ENCODE assay signal across 8 cellular contexts in genomic region chr3:51387281-51387680, GRCh38. TPM values are rescaled to one million over a fixed set of nuclear protein-coding genes. Genes with fewer than 3 reads are reported as not detected.
A peak's percentile ranks its signal among the peaks of the same experiment; 100 is the strongest.
DNase-seq lines count a peak whose midpoint lies in the region; ATAC-seq and TF ChIP-seq lines count a peak whose summit lies in the region.
"Not testable (repeated sequence)": the region's sequence is repeated elsewhere in the genome, so short reads cannot be mapped to it uniquely, and the experiment has no call there.

No MANE protein-coding gene starts in this region.

- H3K27ac ChIP-seq in ascending aorta (peak overlapping the region in 1 of 2 donors; percentile 92), esophagus (ENCODE audit: low read depth in 2 of 2, low read length in 1 of 2) (peak overlapping the region; percentile 74 to 83), vagina (peak overlapping the region; percentile 11)
- not testable (repeated sequence) for H3K27ac ChIP-seq in right lobe of liver

- H3K4me1 ChIP-seq in ascending aorta: peaks cover 12 to 42% of the 10 kb centered on the region in 2 donors
- peaks cover 11 to 20% of the 10 kb centered on the region in 2 donors for H3K4me1 ChIP-seq in esophagus (ENCODE audit: control insufficient read depth in 2 of 2, insufficient read depth in 2 of 2, low read length in 1 of 2)
- H3K4me1 ChIP-seq in right lobe of liver: peaks cover 0 to 57% (median 21%) of the 10 kb centered on the region in 4 donors
- peaks cover 71% of the 10 kb centered on the region for H3K4me1 ChIP-seq in vagina

- ATAC-seq in right lobe of liver: not testable (repeated sequence)

- not testable (repeated sequence) for TF ChIP-seq POLR2A in NB4 (IDR thresholded peaks at IDR 0.05; ENCODE audit: extremely low read depth, insufficient read length); right lobe of liver (IDR thresholded peaks at IDR 0.05); vagina (IDR thresholded peaks at IDR 0.05)

- POLR2A ChIA-PET in activated CD4-positive, alpha-beta T cell treated with anti-CD3 and anti-CD28 coated beads, Interleukin-2, amount 10 ng/mL, durations not matched to agents 7 days and 5 days (lab: Charles Lee): not testable (repeated sequence)

- TF ChIP-seq CTCF in GM06990 (IDR thresholded peaks at IDR 0.05; ENCODE audit: insufficient read depth, low read length, poor library complexity, severe bottlenecking); NB4 (IDR thresholded peaks at IDR 0.05; ENCODE audit: low read depth, low read length); ascending aorta (IDR thresholded peaks at IDR 0.05); right lobe of liver (IDR thresholded peaks at IDR 0.05); vagina (IDR thresholded peaks at IDR 0.05): not testable (repeated sequence)

- not testable (repeated sequence) for H3K27me3 Mint-ChIP-seq in activated CD4-positive, alpha-beta T cell treated with anti-CD3 and anti-CD28 coated beads, Interleukin-2, amount 10 ng/mL, durations not matched to agents 7 days and 5 days

- intact Hi-C loops in ascending aorta (cut with DNase I) (loop anchor here (10.0 kb wide), 1 partner anchor 558 kb away; the partner anchor contains the start of genes PARP3 and RRP9), posterior vena cava (cut with DNase I) (loop anchor here in 1 of 2 donors (5.0 kb wide), 1 partner anchor 770 kb away; the partner anchor contains the start of gene MAPKAPK3), vagina (cut with DNase I) (loop anchor here (5.0 kb wide), 1 partner anchor 770 kb away; the partner anchor contains the start of gene MAPKAPK3)
- intact Hi-C loops in right lobe of liver (cut with DNase I): not testable (repeated sequence)

- peaks cover 20% of the 10 kb centered on the region for H3K36me3 ChIP-seq in GM06990 (ENCODE audit: control insufficient read depth, insufficient read depth, low read length)
- H3K36me3 ChIP-seq in ascending aorta: peaks cover 8 to 21% of the 10 kb centered on the region in 2 donors
- H3K36me3 ChIP-seq in esophagus (ENCODE audit: control insufficient read depth in 2 of 2, insufficient read depth in 2 of 2, low read length in 1 of 2); vagina: not testable (repeated sequence)
- peaks cover 0 to 19% (median 11%) of the 10 kb centered on the region in 4 donors for H3K36me3 ChIP-seq in right lobe of liver

- H3K9me3 Mint-ChIP-seq in activated CD4-positive, alpha-beta T cell treated with anti-CD3 and anti-CD28 coated beads, Interleukin-2, amount 10 ng/mL, durations not matched to agents 7 days and 5 days: not testable (repeated sequence)

- H3K4me1 Mint-ChIP-seq in activated CD4-positive, alpha-beta T cell treated with anti-CD3 and anti-CD28 coated beads, Interleukin-2, amount 10 ng/mL, durations not matched to agents 7 days and 5 days: peaks cover 64% of the 10 kb centered on the region

- H3K4me3 Mint-ChIP-seq in activated CD4-positive, alpha-beta T cell treated with anti-CD3 and anti-CD28 coated beads, Interleukin-2, amount 10 ng/mL, durations not matched to agents 7 days and 5 days: peak overlapping the region; percentile 100

- H3K27me3 ChIP-seq in GM06990 (replicated peaks; ENCODE audit: control insufficient read depth, insufficient read depth, low read length); ascending aorta; esophagus (ENCODE audit: control insufficient read depth in 1 of 2, insufficient read depth in 2 of 2, low read length in 2 of 2); right lobe of liver; vagina: not testable (repeated sequence)

- H3K4me3 ChIP-seq in GM06990 (replicated peaks; ENCODE audit: low read depth, low read length): peak overlapping the region; percentile 51
- peak overlapping the region; percentile 42 for H3K4me3 ChIP-seq in NB4 (ENCODE audit: low read depth, low read length)
- H3K4me3 ChIP-seq in ascending aorta: peak overlapping the region; percentile 2 to 92
- not testable (repeated sequence) for H3K4me3 ChIP-seq in esophagus (ENCODE audit: low read depth in 1 of 2, low read length in 2 of 2); vagina
- peak overlapping the region; percentile 91 to 94 (median 94) for H3K4me3 ChIP-seq in right lobe of liver

- H3K27ac Mint-ChIP-seq in activated CD4-positive, alpha-beta T cell treated with anti-CD3 and anti-CD28 coated beads, Interleukin-2, amount 10 ng/mL, durations not matched to agents 7 days and 5 days: peak overlapping the region; percentile 21

- 62 to 68% methylated on average over 6 of the region's 6 CpGs for WGBS in esophagus, 2 donors
- 28% methylated on average over 4 of the region's 6 CpGs for WGBS in right lobe of liver (ENCODE audit: insufficient coverage, low coverage, low lambda C conversion rate, missing lambda C conversion rate)

- CTCF ChIA-PET in activated CD4-positive, alpha-beta T cell treated with anti-CD3 and anti-CD28 coated beads, Interleukin-2, amount 10 ng/mL, durations not matched to agents 7 days and 5 days (lab: Charles Lee): interaction anchor here (1.0 to 1.3 kb wide), 4 partner anchors 8 to 294 kb away, joined by 3 to 5 read pairs (median 3); no protein-coding TSS in a partner anchor

- DNase-seq in GM06990 (ENCODE audit: extremely low read depth, insufficient read length); activated CD4-positive, alpha-beta T cell treated with anti-CD3 and anti-CD28 coated beads, Interleukin-2, amount 10 ng/mL, durations not matched to agents 7 days and 5 days; vagina (ENCODE audit: extremely low spot score in 2 of 2): not testable (repeated sequence)
- peak; percentile 23 for DNase-seq in NB4 (ENCODE audit: low read depth)
- DNase-seq in ascending aorta (ENCODE audit: low spot score in 2 of 2): peak in 1 of 2 donors; percentile 49
- DNase-seq in right lobe of liver: peak in 1 of 3 donors; percentile 62
- DNase-seq in posterior vena cava (ENCODE audit: low spot score): peak; percentile 16

- not testable (repeated sequence) for H3K9me3 ChIP-seq in ascending aorta; esophagus (ENCODE audit: control insufficient read depth in 2 of 2, insufficient read depth in 1 of 2, low read depth in 1 of 2, low read length in 1 of 2); right lobe of liver; vagina

- peaks cover 46% of the 10 kb centered on the region for H3K36me3 Mint-ChIP-seq in activated CD4-positive, alpha-beta T cell treated with anti-CD3 and anti-CD28 coated beads, Interleukin-2, amount 10 ng/mL, durations not matched to agents 7 days and 5 days (ENCODE audit: low read depth)

RNA-seq across cellular contexts. Expression of gene MANF, which starts 2.2 kb away (rescaled TPM):
- total RNA-seq in activated CD4-positive, alpha-beta T cell treated with anti-CD3 and anti-CD28 coated beads, Interleukin-2, amount 10 ng/mL, durations not matched to agents 7 days and 5 days: 100 to 1,000 TPM; 107 to 131 TPM
- total RNA-seq in ascending aorta: 34.4 TPM
- 10 to 100 TPM; 31.2 to 82.3 TPM for polyA plus RNA-seq in esophagus
- 100 to 1,000 TPM in 2 of 6 experiments, 10 to 100 TPM in 4; 60.9 to 128 (median 81.8) TPM for total RNA-seq in right lobe of liver
- 10 to 100 TPM; 72.6 to 79.2 TPM for total RNA-seq in posterior vena cava
- 42.2 TPM for total RNA-seq in vagina

RNA-seq across cellular contexts. Expression of gene RBM15B, which starts 3.8 kb away (rescaled TPM):
- total RNA-seq in activated CD4-positive, alpha-beta T cell treated with anti-CD3 and anti-CD28 coated beads, Interleukin-2, amount 10 ng/mL, durations not matched to agents 7 days and 5 days: 10 to 100 TPM; 29.0 to 29.8 TPM
- 33.0 TPM for total RNA-seq in ascending aorta
- polyA plus RNA-seq in esophagus: 10 to 100 TPM in 1 of 2 donors, 1 to 10 TPM in 1; 7.9 to 16.2 TPM
- 10 to 100 TPM in 2 of 6 experiments, 1 to 10 TPM in 4; 7.1 to 14.1 (median 9.4) TPM for total RNA-seq in right lobe of liver
- 10 to 100 TPM; 20.2 to 22.7 TPM for total RNA-seq in posterior vena cava
- 20.6 TPM for total RNA-seq in vagina
